ENCODE assay signal across 7 cellular contexts in the genomic region with DNA sequence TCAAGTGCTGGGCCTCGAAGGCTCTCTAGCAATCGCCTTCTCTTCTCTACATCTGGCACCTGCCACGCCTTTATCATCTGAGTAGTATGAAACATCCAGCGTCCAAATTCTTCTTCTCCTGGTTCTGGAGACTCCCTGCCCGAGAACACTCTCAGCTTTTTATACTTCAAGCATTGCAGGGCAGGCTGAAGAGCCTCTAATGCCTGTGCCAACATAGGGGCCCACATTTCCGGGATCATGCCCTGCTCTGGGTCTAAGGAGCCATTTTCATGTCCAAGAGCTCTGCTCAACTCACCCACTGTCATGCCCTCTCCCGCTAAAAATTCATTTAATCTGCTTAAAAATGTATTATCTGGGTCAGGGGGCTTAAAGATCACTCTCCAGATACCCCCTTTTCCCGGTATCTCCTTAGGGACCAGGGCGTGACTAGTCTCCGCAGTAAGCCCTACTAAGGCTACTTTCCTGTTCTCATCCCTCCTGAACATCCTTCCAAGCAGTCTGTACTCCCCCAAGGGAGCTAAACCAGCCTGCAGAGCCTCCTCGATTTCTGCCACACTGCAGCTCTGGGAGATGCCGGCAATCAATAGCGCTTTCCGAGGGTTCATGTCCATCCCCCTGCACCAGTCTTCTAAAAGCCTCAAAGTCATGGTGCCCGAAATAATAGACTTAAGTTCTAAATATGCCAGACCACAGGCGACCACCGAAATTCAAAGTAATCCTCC. TPM values are rescaled to one million over a fixed set of nuclear protein-coding genes. Genes with fewer than 3 reads are reported as not detected.
DNase-seq lines count a peak whose midpoint lies in the region; ATAC-seq and TF ChIP-seq lines count a peak whose summit lies in the region.

No MANE protein-coding gene starts in this region.

- no peaks in the 10 kb centered on the region for H3K9me3 ChIP-seq in H9 (ENCODE audit: control insufficient read depth, low read depth, low read length)
- no peaks in the 10 kb centered on the region for H3K9me3 ChIP-seq in smooth muscle cell (replicated peaks; ENCODE audit: low read depth)

- H3K36me3 ChIP-seq in smooth muscle cell (ENCODE audit: low read depth), result no peaks in the 10 kb centered on the region

- peaks cover 3% of the 10 kb centered on the region for H3K23me2 ChIP-seq in H9 (ENCODE audit: insufficient read length, low read depth, low read length, poor library complexity, severe bottlenecking)

- H3K23ac ChIP-seq in H9 (ENCODE audit: insufficient read length, low read depth, low read length), result no peak overlapping the region

- no peak for TF ChIP-seq CTCF in H9 (conservative IDR thresholded peaks at IDR 0.05)
- TF ChIP-seq CTCF in WI38 (IDR thresholded peaks at IDR 0.05; ENCODE audit: low read depth, low read length), result no peak
- TF ChIP-seq CTCF in smooth muscle cell (IDR thresholded peaks at IDR 0.05; ENCODE audit: borderline replicate concordance, insufficient read depth, poor library complexity, severe bottlenecking), result no peak

- no peak overlapping the region for H4K8ac ChIP-seq in H9 (replicated peaks; ENCODE audit: insufficient read length, low read depth, low read length)

- H3K14ac ChIP-seq in H9 (ENCODE audit: insufficient read depth, low read length), result no peak overlapping the region

- H3K56ac ChIP-seq in H9 (ENCODE audit: insufficient read length, low read depth, low read length), result no peak overlapping the region

- peaks cover 11 to 18% of the 10 kb centered on the region in 2 experiments for H3K4me1 Mint-ChIP-seq in H9

- no peak overlapping the region for H2AK5ac ChIP-seq in H9 (ENCODE audit: insufficient read length, low read length)

- no peak overlapping the region for H2BK120ac ChIP-seq in H9 (ENCODE audit: low read depth, low read length, poor library complexity, severe bottlenecking)

- no peaks in the 10 kb centered on the region for H3K4me1 ChIP-seq in H9 (ENCODE audit: insufficient read depth, low read length)
- H3K4me1 ChIP-seq in smooth muscle cell (ENCODE audit: low read depth), result peaks cover 3% of the 10 kb centered on the region

- H2BK20ac ChIP-seq in H9 (ENCODE audit: low read depth, low read length, poor library complexity, severe bottlenecking), result no peak overlapping the region

- H3K4me3 ChIP-seq in WI38 (ENCODE audit: low read depth, low read length), result peak overlapping the region; percentile 92
- H3K4me3 ChIP-seq in smooth muscle cell, result peak overlapping the region; percentile 87

- no peaks in the 10 kb centered on the region; the same call in 1 of the 2 replicates for H3K79me2 ChIP-seq in H9 (ENCODE audit: insufficient read depth, low read length)
- H3K79me2 ChIP-seq in smooth muscle cell (ENCODE audit: low read depth), result peaks cover 27% of the 10 kb centered on the region

- H3K27me3 Mint-ChIP-seq in H9 (ENCODE audit: low read depth), result no peaks in the 10 kb centered on the region

- H3K4ac ChIP-seq in H9 (ENCODE audit: low read depth, low read length), result no peak overlapping the region

- H3K27me3 ChIP-seq in H9 (ENCODE audit: insufficient read depth, low read length) (no peaks in the 10 kb centered on the region), smooth muscle cell (ENCODE audit: low read depth) (no peaks in the 10 kb centered on the region)

- peaks cover 9% of the 10 kb centered on the region for H3K79me1 ChIP-seq in H9 (ENCODE audit: insufficient read depth, low read depth, low read length, poor library complexity, severe bottlenecking)

- H2BK5ac ChIP-seq in H9 (ENCODE audit: insufficient read length, low read length), result no peak overlapping the region

- peak overlapping the region; percentile 41 for H3K9ac ChIP-seq in H9 (ENCODE audit: extremely low read depth, insufficient read length, low read length)
- H3K9ac ChIP-seq in smooth muscle cell (ENCODE audit: low read depth), result peak overlapping the region; percentile 77

- no peak overlapping the region for H4K91ac ChIP-seq in H9 (ENCODE audit: insufficient read length, low read depth, low read length)

- H3K18ac ChIP-seq in H9 (ENCODE audit: insufficient read length, low read depth, low read length), result no peak overlapping the region

- H3K36me3 Mint-ChIP-seq in H9 (ENCODE audit: insufficient read depth in 1 of 3, low read depth in 3 of 3), result peaks cover 3 to 34% (median 32%) of the 10 kb centered on the region in 3 experiments; a peak in 6 of 7 replicates

- no CpG with 5 or more reads among the region's 17 CpGs for WGBS in H9 (ENCODE audit: extremely low coverage, insufficient read length, low lambda C conversion rate)
- 52% methylated on average over 17 of the region's 17 CpGs for WGBS in smooth muscle cell (ENCODE audit: low lambda C conversion rate)

- no peak overlapping the region for H4K5ac ChIP-seq in H9 (ENCODE audit: insufficient read length, low read depth, low read length)

- H2AFZ ChIP-seq in H9 (ENCODE audit: low read length) (no peak overlapping the region), smooth muscle cell (ENCODE audit: low read depth) (peak overlapping the region; percentile 96)

- no peak overlapping the region for H3T11ph ChIP-seq in H9 (ENCODE audit: low read length)

- no peak for DNase-seq in H9
- peak; percentile 18 for DNase-seq in hepatic stellate cell (ENCODE audit: low spot score)
- DNase-seq in smooth muscle cell (lab: John Stamatoyannopoulos, UW; ENCODE audit: unreplicated experiment), result no peak
- DNase-seq in SIG-M5 treated with dmso at 0.1 percent for 504 hours (lab: John Stamatoyannopoulos, UW; ENCODE audit: unreplicated experiment), result no peak

- no peak overlapping the region for H2BK12ac ChIP-seq in H9 (ENCODE audit: insufficient read length, low read depth, low read length)

- H3K9me3 Mint-ChIP-seq in H9, result no peaks in the 10 kb centered on the region

- no peak overlapping the region for H3K27ac ChIP-seq in H9 (ENCODE audit: insufficient read length, low read depth, low read length)
- no peak overlapping the region for H3K27ac ChIP-seq in smooth muscle cell (ENCODE audit: low read depth)

- no peak for ATAC-seq in HG02840 (IDR thresholded peaks at IDR 0.05; ENCODE audit: low FRiP score, unreplicated experiment)
- no peak for ATAC-seq in GM21737 (IDR thresholded peaks at IDR 0.05; ENCODE audit: unreplicated experiment)

- no peak overlapping the region for H2BK15ac ChIP-seq in H9 (ENCODE audit: low read depth, low read length)

- peak overlapping the region; percentile 78 to 93 for H3K4me3 Mint-ChIP-seq in H9

- H4K20me1 ChIP-seq in H9 (ENCODE audit: control insufficient read depth, insufficient read depth, insufficient read length), result no peaks in the 10 kb centered on the region
- no peaks in the 10 kb centered on the region for H4K20me1 ChIP-seq in smooth muscle cell (ENCODE audit: low read depth)

- H3K27ac Mint-ChIP-seq in H9, result peak overlapping the region in 2 of 3 experiments; percentile 90 to 95; a peak in 3 of 7 replicates

- peaks cover 3% of the 10 kb centered on the region for H3F3A ChIP-seq in smooth muscle cell (ENCODE audit: low read depth)

- H3K4me2 ChIP-seq in H9 (ENCODE audit: insufficient read depth, insufficient read length, low read length) (peak overlapping the region; percentile 39), smooth muscle cell (peak overlapping the region; percentile 100)

RNA-seq across cellular contexts. Expression of a gene that starts 0.9 kb away (rescaled TPM):
- total RNA-seq in H9 (2021), result 13.6 and 14.7 TPM in 2 replicates
- total RNA-seq in smooth muscle cell, result 6.9 and 9.9 TPM in 2 replicates
- polyA plus RNA-seq in smooth muscle cell, result 7.7 and 8.2 TPM in 2 replicates

RNA-seq across cellular contexts. Expression of a gene that starts 1.4 kb away (rescaled TPM):
- total RNA-seq in H9 (2021) (22.3 and 26.1 TPM in 2 replicates), smooth muscle cell (5.2 and 7.9 TPM in 2 replicates)
- 9.2 and 17.9 TPM in 2 replicates for polyA plus RNA-seq in smooth muscle cell

RNA-seq across cellular contexts. Expression of a gene that starts 23.1 kb away (rescaled TPM):
- 6.2 and 6.8 TPM in 2 replicates for total RNA-seq in H9 (2021)
- total RNA-seq in smooth muscle cell, result 9.6 and 10.9 TPM in 2 replicates
- polyA plus RNA-seq in smooth muscle cell, result 8.5 and 8.6 TPM in 2 replicates

RNA-seq across cellular contexts. Expression of a gene that starts 23.3 kb away (rescaled TPM):
- total RNA-seq in H9 (2021) (28.4 and 29.1 TPM in 2 replicates), smooth muscle cell (12.8 and 22.7 TPM in 2 replicates)
- 8.0 and 12.0 TPM in 2 replicates for polyA plus RNA-seq in smooth muscle cell
